ENCODE assay signal across 3 cellular contexts in the genomic region with DNA sequence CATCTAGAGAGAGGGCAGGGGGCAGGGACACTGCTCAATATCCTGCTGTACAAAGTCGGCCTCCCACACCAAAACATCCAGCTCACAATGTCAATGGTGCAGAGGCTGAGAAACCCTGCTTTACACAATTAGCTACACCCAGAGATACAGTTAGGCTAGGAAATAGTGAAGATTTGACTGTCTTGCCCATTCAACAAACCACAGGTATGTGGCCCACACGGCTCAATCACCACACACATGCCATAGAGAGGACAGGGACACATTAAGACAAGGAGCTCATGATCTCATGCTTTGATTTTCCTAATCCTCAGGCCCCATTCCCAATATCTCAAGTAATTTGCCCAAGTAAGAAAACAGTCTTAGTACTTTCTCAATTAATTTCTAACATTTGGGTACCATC.
TF ChIP-seq lines count a peak whose summit lies in the region.

No MANE protein-coding gene starts in this region.

TF ChIP-seq in SK-N-SH treated with all-trans-retinoic acid at 6 μM for 48 hours, 23 proteins besides CTCF, POLR2A, EP300 and RAD21:
- TF ChIP-seq ZC3H10 (CRISPR knock-in tag; IDR thresholded peaks at IDR 0.05) (no peak), BACH2 (CRISPR knock-in tag; IDR thresholded peaks at IDR 0.05; ENCODE audit: borderline replicate concordance) (no peak), PPARA (CRISPR knock-in tag; IDR thresholded peaks at IDR 0.05; ENCODE audit: borderline replicate concordance) (no peak), ZFP30 (CRISPR knock-in tag; IDR thresholded peaks at IDR 0.05) (no peak), SNAI2 (CRISPR knock-in tag; IDR thresholded peaks at IDR 0.05) (no peak), ESRRG (CRISPR knock-in tag; IDR thresholded peaks at IDR 0.05) (no peak), ZNF8 (CRISPR knock-in tag; IDR thresholded peaks at IDR 0.05) (no peak), GLIS3 (CRISPR knock-in tag; IDR thresholded peaks at IDR 0.05) (no peak)
- TF ChIP-seq, protein P1, sequence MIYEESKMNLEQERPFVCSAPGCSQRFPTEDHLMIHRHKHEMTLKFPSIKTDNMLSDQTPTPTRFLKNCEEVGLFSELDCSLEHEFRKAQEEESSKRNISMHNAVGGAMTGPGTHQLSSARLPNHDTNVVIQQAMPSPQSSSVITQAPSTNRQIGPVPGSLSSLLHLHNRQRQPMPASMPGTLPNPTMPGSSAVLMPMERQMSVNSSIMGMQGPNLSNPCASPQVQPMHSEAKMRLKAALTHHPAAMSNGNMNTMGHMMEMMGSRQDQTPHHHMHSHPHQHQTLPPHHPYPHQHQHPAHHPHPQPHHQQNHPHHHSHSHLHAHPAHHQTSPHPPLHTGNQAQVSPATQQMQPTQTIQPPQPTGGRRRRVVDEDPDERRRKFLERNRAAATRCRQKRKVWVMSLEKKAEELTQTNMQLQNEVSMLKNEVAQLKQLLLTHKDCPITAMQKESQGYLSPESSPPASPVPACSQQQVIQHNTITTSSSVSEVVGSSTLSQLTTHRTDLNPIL (CRISPR knock-in tag; IDR thresholded peaks at IDR 0.05; ENCODE audit: low read depth) = no peak
TF ChIP-seq in SK-N-SH treated with all-trans-retinoic acid at 6 μM for 48 hours: peak in this region for 0.

TF ChIP-seq in SK-N-SH, 30 proteins besides CTCF, POLR2A, EP300 and RAD21:
- TF ChIP-seq, protein P2, sequence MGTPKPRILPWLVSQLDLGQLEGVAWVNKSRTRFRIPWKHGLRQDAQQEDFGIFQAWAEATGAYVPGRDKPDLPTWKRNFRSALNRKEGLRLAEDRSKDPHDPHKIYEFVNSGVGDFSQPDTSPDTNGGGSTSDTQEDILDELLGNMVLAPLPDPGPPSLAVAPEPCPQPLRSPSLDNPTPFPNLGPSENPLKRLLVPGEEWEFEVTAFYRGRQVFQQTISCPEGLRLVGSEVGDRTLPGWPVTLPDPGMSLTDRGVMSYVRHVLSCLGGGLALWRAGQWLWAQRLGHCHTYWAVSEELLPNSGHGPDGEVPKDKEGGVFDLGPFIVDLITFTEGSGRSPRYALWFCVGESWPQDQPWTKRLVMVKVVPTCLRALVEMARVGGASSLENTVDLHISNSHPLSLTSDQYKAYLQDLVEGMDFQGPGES (IDR thresholded peaks at IDR 0.05; ENCODE audit: low read depth, low read length) = no peak
- no peak for TF ChIP-seq FOSL2 (IDR thresholded peaks at IDR 0.05; ENCODE audit: borderline replicate concordance, low read depth)
- TF ChIP-seq TEAD4 (IDR thresholded peaks at IDR 0.05; ENCODE audit: borderline replicate concordance, insufficient read depth) = no peak
- TF ChIP-seq, protein P3, sequence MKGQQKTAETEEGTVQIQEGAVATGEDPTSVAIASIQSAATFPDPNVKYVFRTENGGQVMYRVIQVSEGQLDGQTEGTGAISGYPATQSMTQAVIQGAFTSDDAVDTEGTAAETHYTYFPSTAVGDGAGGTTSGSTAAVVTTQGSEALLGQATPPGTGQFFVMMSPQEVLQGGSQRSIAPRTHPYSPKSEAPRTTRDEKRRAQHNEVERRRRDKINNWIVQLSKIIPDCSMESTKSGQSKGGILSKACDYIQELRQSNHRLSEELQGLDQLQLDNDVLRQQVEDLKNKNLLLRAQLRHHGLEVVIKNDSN (IDR thresholded peaks at IDR 0.05; ENCODE audit: borderline replicate concordance, low read depth) = no peak
- TF ChIP-seq GATA2 (CRISPR knock-in tag; IDR thresholded peaks at IDR 0.05) = no peak
- TF ChIP-seq SIN3A (IDR thresholded peaks at IDR 0.05; ENCODE audit: borderline replicate concordance, low read depth, low read length) = no peak
- no peak for TF ChIP-seq ELF1 (IDR thresholded peaks at IDR 0.05)
- no peak for TF ChIP-seq RCOR1 (IDR thresholded peaks at IDR 0.05; ENCODE audit: low read length)
- TF ChIP-seq, protein P4, sequence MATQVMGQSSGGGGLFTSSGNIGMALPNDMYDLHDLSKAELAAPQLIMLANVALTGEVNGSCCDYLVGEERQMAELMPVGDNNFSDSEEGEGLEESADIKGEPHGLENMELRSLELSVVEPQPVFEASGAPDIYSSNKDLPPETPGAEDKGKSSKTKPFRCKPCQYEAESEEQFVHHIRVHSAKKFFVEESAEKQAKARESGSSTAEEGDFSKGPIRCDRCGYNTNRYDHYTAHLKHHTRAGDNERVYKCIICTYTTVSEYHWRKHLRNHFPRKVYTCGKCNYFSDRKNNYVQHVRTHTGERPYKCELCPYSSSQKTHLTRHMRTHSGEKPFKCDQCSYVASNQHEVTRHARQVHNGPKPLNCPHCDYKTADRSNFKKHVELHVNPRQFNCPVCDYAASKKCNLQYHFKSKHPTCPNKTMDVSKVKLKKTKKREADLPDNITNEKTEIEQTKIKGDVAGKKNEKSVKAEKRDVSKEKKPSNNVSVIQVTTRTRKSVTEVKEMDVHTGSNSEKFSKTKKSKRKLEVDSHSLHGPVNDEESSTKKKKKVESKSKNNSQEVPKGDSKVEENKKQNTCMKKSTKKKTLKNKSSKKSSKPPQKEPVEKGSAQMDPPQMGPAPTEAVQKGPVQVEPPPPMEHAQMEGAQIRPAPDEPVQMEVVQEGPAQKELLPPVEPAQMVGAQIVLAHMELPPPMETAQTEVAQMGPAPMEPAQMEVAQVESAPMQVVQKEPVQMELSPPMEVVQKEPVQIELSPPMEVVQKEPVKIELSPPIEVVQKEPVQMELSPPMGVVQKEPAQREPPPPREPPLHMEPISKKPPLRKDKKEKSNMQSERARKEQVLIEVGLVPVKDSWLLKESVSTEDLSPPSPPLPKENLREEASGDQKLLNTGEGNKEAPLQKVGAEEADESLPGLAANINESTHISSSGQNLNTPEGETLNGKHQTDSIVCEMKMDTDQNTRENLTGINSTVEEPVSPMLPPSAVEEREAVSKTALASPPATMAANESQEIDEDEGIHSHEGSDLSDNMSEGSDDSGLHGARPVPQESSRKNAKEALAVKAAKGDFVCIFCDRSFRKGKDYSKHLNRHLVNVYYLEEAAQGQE (IDR thresholded peaks at IDR 0.05; ENCODE audit: low read depth, low read length) = no peak
- TF ChIP-seq EZH2phosphoT487 (IDR thresholded peaks at IDR 0.05; ENCODE audit: borderline replicate concordance, low read depth) = no peak
- no peak for TF ChIP-seq YY1 (IDR thresholded peaks at IDR 0.05; ENCODE audit: low read depth)
- no peak for TF ChIP-seq RFX5 (IDR thresholded peaks at IDR 0.05; ENCODE audit: low read length)
- TF ChIP-seq, protein P5, sequence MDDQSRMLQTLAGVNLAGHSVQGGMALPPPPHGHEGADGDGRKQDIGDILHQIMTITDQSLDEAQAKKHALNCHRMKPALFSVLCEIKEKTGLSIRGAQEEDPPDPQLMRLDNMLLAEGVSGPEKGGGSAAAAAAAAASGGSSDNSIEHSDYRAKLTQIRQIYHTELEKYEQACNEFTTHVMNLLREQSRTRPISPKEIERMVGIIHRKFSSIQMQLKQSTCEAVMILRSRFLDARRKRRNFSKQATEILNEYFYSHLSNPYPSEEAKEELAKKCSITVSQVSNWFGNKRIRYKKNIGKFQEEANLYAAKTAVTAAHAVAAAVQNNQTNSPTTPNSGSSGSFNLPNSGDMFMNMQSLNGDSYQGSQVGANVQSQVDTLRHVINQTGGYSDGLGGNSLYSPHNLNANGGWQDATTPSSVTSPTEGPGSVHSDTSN (IDR thresholded peaks at IDR 0.05) = no peak
- TF ChIP-seq TAF1 (IDR thresholded peaks at IDR 0.05; ENCODE audit: borderline replicate concordance, low read depth, low read length) = no peak
- TF ChIP-seq MEF2A (IDR thresholded peaks at IDR 0.05; ENCODE audit: borderline replicate concordance, low read depth) = no peak
- TF ChIP-seq MXI1 (IDR thresholded peaks at IDR 0.05; ENCODE audit: low read depth, low read length) = no peak
- TF ChIP-seq GABPA (IDR thresholded peaks at IDR 0.05; ENCODE audit: low read depth) = no peak
- TF ChIP-seq RXRA (IDR thresholded peaks at IDR 0.05; ENCODE audit: borderline replicate concordance, low read depth) = no peak
- TF ChIP-seq, protein P6, sequence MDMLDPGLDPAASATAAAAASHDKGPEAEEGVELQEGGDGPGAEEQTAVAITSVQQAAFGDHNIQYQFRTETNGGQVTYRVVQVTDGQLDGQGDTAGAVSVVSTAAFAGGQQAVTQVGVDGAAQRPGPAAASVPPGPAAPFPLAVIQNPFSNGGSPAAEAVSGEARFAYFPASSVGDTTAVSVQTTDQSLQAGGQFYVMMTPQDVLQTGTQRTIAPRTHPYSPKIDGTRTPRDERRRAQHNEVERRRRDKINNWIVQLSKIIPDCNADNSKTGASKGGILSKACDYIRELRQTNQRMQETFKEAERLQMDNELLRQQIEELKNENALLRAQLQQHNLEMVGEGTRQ (IDR thresholded peaks at IDR 0.05; ENCODE audit: borderline replicate concordance, low read depth, low read length) = no peak
- no peak for TF ChIP-seq NRF1 (IDR thresholded peaks at IDR 0.05; ENCODE audit: low read depth, low read length)

TF ChIP-seq in IMR-90, 13 proteins besides CTCF, POLR2A, EP300 and RAD21:
- TF ChIP-seq NFE2L2 (IDR thresholded peaks at IDR 0.05; ENCODE audit: low read depth, low read length) = no peak
